ENCODE assay signal across 8 cellular contexts in genomic region chr2:181077128-181077709, GRCh38.
DNase-seq lines count a peak whose midpoint lies in the region; ATAC-seq and TF ChIP-seq lines count a peak whose summit lies in the region.

No MANE protein-coding gene starts in this region.

- H2AFZ ChIP-seq in GM23338 (no peak overlapping the region), Karpas-422 (ENCODE audit: low read length) (no peak overlapping the region), neural cell (ENCODE audit: low read depth, low read length) (no peak overlapping the region)

- no peaks in the 10 kb centered on the region for H3K4me1 ChIP-seq in GM23338 (ENCODE audit: insufficient read depth)
- H3K4me1 ChIP-seq in Karpas-422 (ENCODE audit: low read length), result peaks cover 29% of the 10 kb centered on the region

- no peak overlapping the region for H3K4me2 ChIP-seq in GM23338
- no peak overlapping the region for H3K4me2 ChIP-seq in Karpas-422 (ENCODE audit: low read depth, low read length, poor library complexity, severe bottlenecking)
- no peak overlapping the region for H3K4me2 ChIP-seq in neural cell (ENCODE audit: low read length)

- TF ChIP-seq CTCF in GM23338 (conservative IDR thresholded peaks at IDR 0.05; ENCODE audit: low read depth in 2 of 2), result peak; percentile 74 to 82
- peak; percentile 79 for TF ChIP-seq CTCF in neural cell (IDR thresholded peaks at IDR 0.05; ENCODE audit: poor library complexity, severe bottlenecking)

- TF ChIP-seq RAD21 in neural cell (conservative IDR thresholded peaks at IDR 0.05), result peak; percentile 82

- in situ Hi-C loops in ACHN (cut with HindIII; ENCODE audit: low pct_ligation_motif_present, low pct_unique_long_range_greater_than_20kb, low sequenced_read_pairs), result no loop called here
- in situ Hi-C loops in G401 (cut with HindIII; ENCODE audit: low sequenced_read_pairs), result no loop called here
- in situ Hi-C loops in SK-MEL-5 (cut with HindIII; ENCODE audit: low pct_unique_long_range_greater_than_20kb, low sequenced_read_pairs), result no loop called here

- H3K36me3 Mint-ChIP-seq in GM23338 (ENCODE audit: low read depth), result no peaks in the 10 kb centered on the region

- H3K4me3 ChIP-seq in GM23338 (no peak overlapping the region), Karpas-422 (ENCODE audit: low read length) (no peak overlapping the region), neural cell (ENCODE audit: low read length) (no peak overlapping the region)

- H4K20me1 ChIP-seq in GM23338 (replicated peaks; ENCODE audit: insufficient read depth) (no peaks in the 10 kb centered on the region), Karpas-422 (ENCODE audit: insufficient read depth, low read depth, low read length) (no peaks in the 10 kb centered on the region), neural cell (ENCODE audit: insufficient read depth) (no peaks in the 10 kb centered on the region)

- no peaks in the 10 kb centered on the region for H3K27me3 ChIP-seq in GM23338 (ENCODE audit: insufficient read depth)
- H3K27me3 ChIP-seq in Karpas-422 (ENCODE audit: low read length), result no peaks in the 10 kb centered on the region
- no peaks in the 10 kb centered on the region for H3K27me3 ChIP-seq in neural cell (ENCODE audit: insufficient read depth, low read depth, low read length)

- H3K36me3 ChIP-seq in GM23338 (ENCODE audit: insufficient read depth), result no peaks in the 10 kb centered on the region
- no peaks in the 10 kb centered on the region for H3K36me3 ChIP-seq in Karpas-422 (ENCODE audit: insufficient read depth, low read length)
- no peaks in the 10 kb centered on the region for H3K36me3 ChIP-seq in neural cell (ENCODE audit: insufficient read depth, low read length)

- H3K27ac Mint-ChIP-seq in GM23338, result no peak overlapping the region

- H3K27ac ChIP-seq in GM23338 (ENCODE audit: low read depth) (no peak overlapping the region), Karpas-422 (ENCODE audit: low read length) (no peak overlapping the region), neural cell (ENCODE audit: low read length) (no peak overlapping the region)

- H3K9ac ChIP-seq in Karpas-422 (ENCODE audit: low read length), result no peak overlapping the region
- H3K9ac ChIP-seq in neural cell (ENCODE audit: low read length), result no peak overlapping the region

- no peaks in the 10 kb centered on the region for H3K9me3 Mint-ChIP-seq in GM23338

- H3K9me2 ChIP-seq in GM23338 (ENCODE audit: insufficient read depth), result no peaks in the 10 kb centered on the region
- H3K9me2 ChIP-seq in Karpas-422 (replicated peaks; ENCODE audit: insufficient read depth, low read length), result no peaks in the 10 kb centered on the region
- H3K9me2 ChIP-seq in neural cell (ENCODE audit: insufficient read depth, low read length), result no peaks in the 10 kb centered on the region

- peak; percentile 68 for DNase-seq in ACHN
- peak; percentile 76 for DNase-seq in G401 (ENCODE audit: low spot score)
- DNase-seq in GM23338 (ENCODE audit: low spot score), result peak; percentile 68
- DNase-seq in Karpas-422, result peak; percentile 89
- peak; percentile 70 for DNase-seq in SK-MEL-5 (ENCODE audit: low read depth, low spot score)
- no peak for DNase-seq in nucleus accumbens (lab: John Stamatoyannopoulos, UW)

- H3K4me3 Mint-ChIP-seq in GM23338, result no peak overlapping the region

- peaks cover 5% of the 10 kb centered on the region; the same call in 2 of the 3 replicates for H3K4me1 Mint-ChIP-seq in GM23338

- H3K27me3 Mint-ChIP-seq in GM23338 (ENCODE audit: insufficient read depth, low read depth, poor library complexity), result no peaks in the 10 kb centered on the region

- H3F3A ChIP-seq in GM23338 (replicated peaks; ENCODE audit: low read depth) (no peaks in the 10 kb centered on the region), neural cell (ENCODE audit: insufficient read depth, low read length, poor library complexity, severe bottlenecking) (no peaks in the 10 kb centered on the region)

- H3K79me2 ChIP-seq in GM23338 (replicated peaks; ENCODE audit: insufficient read depth) (no peaks in the 10 kb centered on the region), Karpas-422 (ENCODE audit: low read length) (no peaks in the 10 kb centered on the region), neural cell (replicated peaks; ENCODE audit: insufficient read depth, low read length) (no peaks in the 10 kb centered on the region)

- ATAC-seq in GM23338 (peak; percentile 84), esophagus mucosa (peak; percentile 75)

- H3K9me3 ChIP-seq in Karpas-422 (ENCODE audit: low read length), result no peaks in the 10 kb centered on the region
- H3K9me3 ChIP-seq in neural cell (ENCODE audit: low read length), result no peaks in the 10 kb centered on the region

- no peak for TF ChIP-seq EP300 in neural cell (conservative IDR thresholded peaks at IDR 0.05; ENCODE audit: poor library complexity, severe bottlenecking)

TF ChIP-seq in GM23338, 12 proteins besides CTCF, POLR2A, EP300 and RAD21 (continues in another document):
- no peak for TF ChIP-seq STAT1 (IDR thresholded peaks at IDR 0.05; ENCODE audit: unreplicated experiment)
- TF ChIP-seq EZH2 (IDR thresholded peaks at IDR 0.05; ENCODE audit: low read depth, unreplicated experiment), result no peak

TF ChIP-seq in neural cell, 6 proteins besides CTCF, POLR2A, EP300 and RAD21:
- TF ChIP-seq EZH2 (IDR thresholded peaks at IDR 0.05; ENCODE audit: borderline replicate concordance, insufficient read depth, low read length, poor library complexity, severe bottlenecking) (no peak), REST (IDR thresholded peaks at IDR 0.05; ENCODE audit: borderline replicate concordance) (no peak), SMC3 (conservative IDR thresholded peaks at IDR 0.05; ENCODE audit: poor library complexity) (peak; percentile 84), MXI1 (conservative IDR thresholded peaks at IDR 0.05; ENCODE audit: poor library complexity, severe bottlenecking) (no peak)

Comparison
In these comparisons a context has a peak if more than half of its experiments do, and no peak if none do; other contexts are left out.
1. DNase-seq: peak in ACHN (single experiment), G401 (single experiment), GM23338 (single experiment), Karpas-422 (single experiment) and SK-MEL-5 (single experiment); none in nucleus accumbens (0 of 56).